Comparison of ENCODE assay signal across 17 cellular contexts in genomic region chr19:55331761-55332160, GRCh38. TPM values are rescaled to one million over a fixed set of nuclear protein-coding genes. Genes with fewer than 3 reads are reported as not detected.
"Had no signal": no experiment of that assay in that cellular context is flagged by ENCODE, and none has a peak within 500 bp of the region (broad histone marks: within the 10 kb centered on the region; RNA-seq: fewer than 3 reads in every experiment).

No MANE protein-coding gene starts in this region.

RNA-seq across cellular contexts. Expression of gene TMEM150B, which starts 6.6 kb away (rescaled TPM):
- total RNA-seq: epithelial cell of proximal tubule, mammary epithelial cell, neural crest cell, progenitor cell of endocrine pancreas had no signal
- polyA plus RNA-seq: mammary epithelial cell had no signal

RNA-seq across cellular contexts. Expression of gene COX6B2, which starts 22.8 kb away (rescaled TPM):
- total RNA-seq: left cardiac atrium, liver, mesenteric fat pad, mononuclear cell, progenitor cell of endocrine pancreas, right lobe of liver, subcutaneous adipose tissue, tibial nerve had no signal
- polyA plus RNA-seq: liver had no signal

RNA-seq across cellular contexts. Expression of gene GARIN5B, which starts 31.3 kb away (rescaled TPM):
- total RNA-seq: epithelial cell of proximal tubule, esophagus squamous epithelium, hepatocyte, kidney, left cardiac atrium, liver, mammary epithelial cell, mesenteric fat pad, mononuclear cell, natural killer cell, neural crest cell, pancreas, progenitor cell of endocrine pancreas, right lobe of liver, subcutaneous adipose tissue, tibial nerve, ureter had no signal
- polyA plus RNA-seq: liver, mammary epithelial cell, pancreas had no signal

RNA-seq across cellular contexts. Expression of gene IL11, which starts 38.5 kb away (rescaled TPM):
- total RNA-seq: esophagus squamous epithelium, left cardiac atrium, liver, mesenteric fat pad, right lobe of liver, subcutaneous adipose tissue, ureter had no signal
- polyA plus RNA-seq: liver had no signal
